24 cellular contexts compared by ENCODE assay signal in the genomic region with DNA sequence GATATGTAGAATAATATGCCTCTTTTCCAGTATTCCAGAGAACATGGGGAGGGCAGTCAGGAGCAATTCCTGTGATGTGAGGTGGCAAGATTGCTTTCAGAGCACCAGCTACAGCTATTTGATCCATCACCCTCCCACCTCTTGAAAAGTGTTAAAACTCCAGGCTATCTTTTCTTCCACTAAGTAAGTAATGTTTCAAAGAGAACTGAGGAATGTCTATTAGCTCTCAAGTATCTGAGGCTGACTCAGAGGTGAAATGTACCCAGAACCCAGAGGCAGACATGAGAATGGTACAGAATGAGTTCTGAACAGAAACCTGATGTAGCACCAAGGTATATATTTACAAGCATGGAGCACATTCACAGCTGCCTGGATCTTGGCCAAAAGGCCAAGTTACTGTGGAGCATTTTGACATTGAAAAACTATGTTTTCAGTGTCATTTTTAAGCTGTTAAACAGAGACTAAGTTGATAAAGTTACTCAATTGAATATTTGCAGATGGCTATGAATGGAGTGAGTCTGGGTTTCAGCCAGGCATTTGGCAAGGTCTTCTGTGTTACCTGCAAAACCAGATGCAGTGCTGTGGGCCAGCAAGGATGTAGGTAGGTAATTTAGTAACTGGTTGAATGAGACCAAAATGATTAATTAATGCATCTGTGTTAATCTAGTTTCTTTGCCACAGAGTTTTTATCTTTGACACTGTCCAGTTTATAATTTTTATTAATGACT.
DNase-seq lines count a peak whose midpoint lies in the region; ATAC-seq, FAIRE-seq and TF ChIP-seq lines count a peak whose summit lies in the region.
"Had no signal": no experiment of that assay in that cellular context is flagged by ENCODE, and none has a peak within 500 bp of the region (broad histone marks: within the 10 kb centered on the region; RNA-seq: fewer than 3 reads in every experiment).

No MANE protein-coding gene starts in this region.

- H3K4me1 ChIP-seq in RWPE2 (ENCODE audit: insufficient read depth, poor library complexity, severe bottlenecking) (no peaks in the 10 kb centered on the region), pancreas (peaks cover 0 to 15% (median 2%) of the 10 kb centered on the region in 3 donors)
- H3K4me1 ChIP-seq in CD8-positive, alpha-beta memory T cell (ENCODE audit: insufficient read depth, low read length) = peaks cover 51% of the 10 kb centered on the region

- H3K4me3 ChIP-seq in RWPE2 (ENCODE audit: severe bottlenecking) (no peak overlapping the region), pancreas (no peak overlapping the region)
- H3K4me3 ChIP-seq in CD8-positive, alpha-beta memory T cell (ENCODE audit: low read length) = no peak overlapping the region
- H3K4me3 ChIP-seq: coronary artery, HAP-1, SK-N-MC, upper lobe of left lung had no signal

- no peaks in the 10 kb centered on the region for H3K36me3 ChIP-seq in KOPT-K1 (ENCODE audit: insufficient read depth, low read length)
- H3K36me3 ChIP-seq in RWPE2 (ENCODE audit: low read depth) = no peaks in the 10 kb centered on the region
- no peaks in the 10 kb centered on the region for H3K36me3 ChIP-seq in pancreas
- H3K36me3 ChIP-seq in CD8-positive, alpha-beta memory T cell (ENCODE audit: insufficient read depth, low read length) = no peaks in the 10 kb centered on the region
- H3K36me3 ChIP-seq: HAP-1, upper lobe of left lung had no signal

- no peaks in the 10 kb centered on the region for H3K9me3 ChIP-seq in KOPT-K1 (ENCODE audit: insufficient read depth, low read length, poor library complexity, severe bottlenecking)
- no peaks in the 10 kb centered on the region for H3K9me3 ChIP-seq in RWPE2 (ENCODE audit: severe bottlenecking)
- H3K9me3 ChIP-seq in pancreas = no peaks in the 10 kb centered on the region
- H3K9me3 ChIP-seq in CD8-positive, alpha-beta memory T cell (ENCODE audit: low read length) = no peaks in the 10 kb centered on the region
- H3K9me3 ChIP-seq: HAP-1, upper lobe of left lung had no signal

- no peak overlapping the region for H3K27ac Mint-ChIP-seq in activated naive CD4-positive, alpha-beta T cell treated with anti-CD3 and anti-CD28 coated beads, Interleukin-2, amount 10 ng/mL, durations not matched to agents 7 days and 5 days
- no peak overlapping the region for H3K27ac Mint-ChIP-seq in CD8-positive, alpha-beta memory T cell
- H3K27ac Mint-ChIP-seq: activated naive CD4-positive, alpha-beta T cell treated with anti-CD3 and anti-CD28 coated beads, Interleukin-2, amount 50 U/mL, for 24 hours; brain; CD8-positive, alpha-beta T cell had no signal

- peak; percentile 35; the same call in 1 of the 3 replicates for ATAC-seq in RWPE2 (ENCODE audit: low read depth)
- ATAC-seq in pancreas = peak in 3 of 4 donors; percentile 33 to 63 (median 55)
- ATAC-seq: CD8-positive, alpha-beta T cell; left ventricle myocardium superior; stimulated activated naive CD8-positive, alpha-beta T cell treated with anti-CD3 and anti-CD28 coated beads, Interleukin-15, amount 100 ng/mL, for 72 hours had no signal

- CTCF ChIA-PET in activated naive CD4-positive, alpha-beta T cell treated with anti-CD3 and anti-CD28 coated beads, Interleukin-2, amount 10 ng/mL, durations not matched to agents 7 days and 5 days (lab: Charles Lee) = interaction anchor here (0.7 to 1.1 kb wide), 2 partner anchors 15 to 24 kb away, joined by 3 to 4 read pairs; no protein-coding TSS in a partner anchor
- CTCF ChIA-PET in CD8-positive, alpha-beta memory T cell (lab: Charles Lee) = interaction anchor here (1.6 kb wide), 1 partner anchor 15 kb away, joined by 3 read pairs; no protein-coding TSS in a partner anchor

- H3K27ac ChIP-seq in KOPT-K1 (ENCODE audit: low read depth, low read length, poor library complexity, severe bottlenecking) (peak overlapping the region; percentile 97), RWPE2 (ENCODE audit: poor library complexity, severe bottlenecking) (no peak overlapping the region), pancreas (no peak overlapping the region)
- H3K27ac ChIP-seq in CD8-positive, alpha-beta memory T cell (ENCODE audit: low read depth, low read length) = no peak overlapping the region
- H3K27ac ChIP-seq: coronary artery, SK-N-MC, upper lobe of left lung had no signal

- POLR2A ChIA-PET in CD8-positive, alpha-beta memory T cell (lab: Charles Lee) = no interaction called here

- DNase-seq in RWPE2 (ENCODE audit: low spot score) (no peak), iris pigment epithelial cell (ENCODE audit: low read depth) (peak; percentile 28), pancreas (peak in 1 of 6 donors; percentile 9), AML-193 (lab: John Stamatoyannopoulos, UW) (no peak), NCI-H82 (lab: John Stamatoyannopoulos, UW) (no peak)
- DNase-seq in activated naive CD4-positive, alpha-beta T cell treated with anti-CD3 and anti-CD28 coated beads, Interleukin-2, amount 10 ng/mL, durations not matched to agents 7 days and 5 days = no peak
- no peak for DNase-seq in CD8-positive, alpha-beta memory T cell
- DNase-seq: activated CD4-positive, alpha-beta T cell treated with anti-CD3 and anti-CD28 coated beads for 1 hour; activated CD8-positive, alpha-beta memory T cell treated with anti-CD3 and anti-CD28 coated beads for 24 hours; activated T-cell treated with anti-CD3 and anti-CD28 coated beads, Interleukin-2, amount 50 U/mL, for 48 hours; CD8-positive, alpha-beta T cell; glutamatergic neuron; left ventricle myocardium superior; NCI-H1436; stimulated activated CD4-positive, alpha-beta T cell treated with anti-CD3 and anti-CD28 coated beads, Interleukin-4, amount 100 ng/mL, for 4 hours; stimulated activated naive CD8-positive, alpha-beta T cell treated with anti-CD3 and anti-CD28 coated beads, Interleukin-15, amount 100 ng/mL, for 72 hours had no signal

- peaks cover 1% of the 10 kb centered on the region for H3K36me3 Mint-ChIP-seq in activated naive CD4-positive, alpha-beta T cell treated with anti-CD3 and anti-CD28 coated beads, Interleukin-2, amount 10 ng/mL, durations not matched to agents 7 days and 5 days
- H3K36me3 Mint-ChIP-seq in CD8-positive, alpha-beta memory T cell = peaks cover 0 to 6% (median 3%) of the 10 kb centered on the region in 3 donors
- H3K36me3 Mint-ChIP-seq: activated naive CD4-positive, alpha-beta T cell treated with anti-CD3 and anti-CD28 coated beads, Interleukin-2, amount 50 U/mL, for 24 hours; brain; CD8-positive, alpha-beta T cell had no signal

- intact Hi-C loops in pancreas (cut with DNase I) = no loop called here

- H3K27me3 Mint-ChIP-seq in activated naive CD4-positive, alpha-beta T cell treated with anti-CD3 and anti-CD28 coated beads, Interleukin-2, amount 10 ng/mL, durations not matched to agents 7 days and 5 days = no peaks in the 10 kb centered on the region
- no peaks in the 10 kb centered on the region for H3K27me3 Mint-ChIP-seq in CD8-positive, alpha-beta memory T cell
- H3K27me3 Mint-ChIP-seq: activated naive CD4-positive, alpha-beta T cell treated with anti-CD3 and anti-CD28 coated beads, Interleukin-2, amount 50 U/mL, for 24 hours; brain; stimulated activated naive CD8-positive, alpha-beta T cell treated with anti-CD3 and anti-CD28 coated beads, Interleukin-15, amount 100 ng/mL, for 72 hours had no signal

- no peak overlapping the region for H3K4me3 Mint-ChIP-seq in activated naive CD4-positive, alpha-beta T cell treated with anti-CD3 and anti-CD28 coated beads, Interleukin-2, amount 10 ng/mL, durations not matched to agents 7 days and 5 days
- H3K4me3 Mint-ChIP-seq in CD8-positive, alpha-beta memory T cell = no peak overlapping the region
- H3K4me3 Mint-ChIP-seq: activated naive CD4-positive, alpha-beta T cell treated with anti-CD3 and anti-CD28 coated beads, Interleukin-2, amount 50 U/mL, for 24 hours; brain; CD8-positive, alpha-beta T cell; stimulated activated naive CD8-positive, alpha-beta T cell treated with anti-CD3 and anti-CD28 coated beads, Interleukin-15, amount 100 ng/mL, for 72 hours had no signal

- TF ChIP-seq CTCF in RWPE2 (IDR thresholded peaks at IDR 0.05; ENCODE audit: poor library complexity, severe bottlenecking) (no peak), pancreas (IDR thresholded peaks at IDR 0.05) (no peak)

- no peak for FAIRE-seq in pancreas (lab: Jason Lieb, UNC)
- FAIRE-seq: RCC 7860 had no signal

- H3K27me3 ChIP-seq in RWPE2 (ENCODE audit: insufficient read depth, poor library complexity, severe bottlenecking) (no peaks in the 10 kb centered on the region), pancreas (peaks cover 0 to 2% (median 0%) of the 10 kb centered on the region in 4 donors)
- no peaks in the 10 kb centered on the region for H3K27me3 ChIP-seq in CD8-positive, alpha-beta memory T cell (ENCODE audit: insufficient read depth, low read length, poor library complexity, severe bottlenecking)
- H3K27me3 ChIP-seq: upper lobe of left lung had no signal

- no peaks in the 10 kb centered on the region for H3K9me3 Mint-ChIP-seq in activated naive CD4-positive, alpha-beta T cell treated with anti-CD3 and anti-CD28 coated beads, Interleukin-2, amount 10 ng/mL, durations not matched to agents 7 days and 5 days
- H3K9me3 Mint-ChIP-seq in CD8-positive, alpha-beta memory T cell = no peaks in the 10 kb centered on the region
- H3K9me3 Mint-ChIP-seq: CD8-positive, alpha-beta T cell; stimulated activated naive CD8-positive, alpha-beta T cell treated with anti-CD3 and anti-CD28 coated beads, Interleukin-15, amount 100 ng/mL, for 72 hours had no signal

- H3K4me1 Mint-ChIP-seq in activated naive CD4-positive, alpha-beta T cell treated with anti-CD3 and anti-CD28 coated beads, Interleukin-2, amount 10 ng/mL, durations not matched to agents 7 days and 5 days = peaks cover 40% of the 10 kb centered on the region
- peaks cover 2 to 42% (median 34%) of the 10 kb centered on the region in 3 donors for H3K4me1 Mint-ChIP-seq in CD8-positive, alpha-beta memory T cell
- H3K4me1 Mint-ChIP-seq: activated naive CD4-positive, alpha-beta T cell treated with anti-CD3 and anti-CD28 coated beads, Interleukin-2, amount 50 U/mL, for 24 hours; brain had no signal
